9 cellular contexts compared by ENCODE assay signal in the genomic region with DNA sequence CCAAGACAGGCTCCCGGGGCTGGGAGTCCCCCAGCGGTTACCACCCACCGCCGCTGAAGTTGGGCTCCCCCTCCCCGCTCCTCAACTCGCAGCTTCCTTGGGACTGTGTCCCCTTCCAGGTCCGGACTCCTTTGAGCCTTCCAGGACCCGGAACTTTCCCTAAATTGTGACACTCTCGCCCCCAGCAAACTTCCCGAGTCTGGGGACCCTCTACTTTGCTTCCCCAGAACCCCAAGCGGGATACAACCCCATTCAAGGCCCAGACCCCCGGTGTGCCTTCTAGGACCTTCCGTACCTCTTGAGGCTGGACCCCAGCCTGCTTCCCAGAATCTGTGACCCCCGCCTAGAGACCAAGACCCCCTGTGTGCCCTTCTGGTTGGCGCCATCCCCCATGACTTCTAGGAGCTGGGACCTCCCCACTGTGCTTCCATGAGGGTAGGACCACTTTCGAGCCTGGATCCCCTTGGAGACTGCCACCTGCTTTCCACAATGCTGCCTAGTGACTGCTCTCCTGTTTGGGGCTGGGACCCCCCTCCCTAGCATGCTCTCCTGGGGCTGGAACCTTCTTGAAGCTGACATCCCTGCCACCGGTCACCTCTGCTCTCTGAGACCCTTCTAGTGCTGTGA. TPM values are rescaled to one million over a fixed set of nuclear protein-coding genes. Genes with fewer than 3 reads are reported as not detected.
DNase-seq lines count a peak whose midpoint lies in the region; ATAC-seq and TF ChIP-seq lines count a peak whose summit lies in the region.
"Had no signal": no experiment of that assay in that cellular context is flagged by ENCODE, and none has a peak within 500 bp of the region (broad histone marks: within the 10 kb centered on the region; RNA-seq: fewer than 3 reads in every experiment).

No MANE protein-coding gene starts in this region.

- no peak overlapping the region for H3K27ac ChIP-seq in ectodermal cell (ENCODE audit: insufficient read depth, low read depth, low read length, poor library complexity, severe bottlenecking)

- peaks cover 26% of the 10 kb centered on the region for H3K27me3 ChIP-seq in ectodermal cell (ENCODE audit: control insufficient read depth, insufficient read depth, low read length, poor library complexity, severe bottlenecking)

- CTCF ChIA-PET in AG04449 (lab: Yijun Ruan, JAX), result interaction anchor here (0.6 to 4.0 kb wide), 10 partner anchors 9 to 355 kb away, joined by 3 to 27 read pairs (median 6); no protein-coding TSS in a partner anchor

- peaks cover 16% of the 10 kb centered on the region for H3K4me1 ChIP-seq in ectodermal cell (ENCODE audit: control insufficient read depth, insufficient read depth, low read length)

- no peaks in the 10 kb centered on the region for H3K9me3 ChIP-seq in ectodermal cell (ENCODE audit: control insufficient read depth, low read length)

- peak overlapping the region; percentile 18 to 26 for H3K27ac Mint-ChIP-seq in natural killer cell treated with Interleukin-12 subunit alpha and Interleukin-12 subunit beta and Interleukin-15 and Interleukin-18, amount 100 ng/mL, for 72 hours

- no peak for ATAC-seq in natural killer cell treated with Interleukin-12 subunit alpha and Interleukin-12 subunit beta and Interleukin-15 and Interleukin-18, amount 100 ng/mL, for 72 hours
- ATAC-seq in HG02970 (IDR thresholded peaks at IDR 0.05; ENCODE audit: low FRiP score, unreplicated experiment) (no peak), GM19324 (IDR thresholded peaks at IDR 0.05; ENCODE audit: low FRiP score, unreplicated experiment) (no peak)

- WGBS in ectodermal cell, 2 experiments, result 35 to 39% methylated on average over 17 of the region's 17 CpGs

- H3K4me3 ChIP-seq in AG04449 (ENCODE audit: low read depth, low read length) (peak overlapping the region; percentile 62), ectodermal cell (ENCODE audit: insufficient read depth, low read depth, low read length) (peak overlapping the region; percentile 52)
- H3K4me3 ChIP-seq in Jurkat, Clone E6-1 (ENCODE audit: low read length), result peak overlapping the region; percentile 47

- peaks cover 29 to 37% of the 10 kb centered on the region in 2 donors for H3K4me1 Mint-ChIP-seq in natural killer cell treated with Interleukin-12 subunit alpha and Interleukin-12 subunit beta and Interleukin-15 and Interleukin-18, amount 100 ng/mL, for 72 hours (ENCODE audit: low read depth in 2 of 2)

- H3K4me3 Mint-ChIP-seq in natural killer cell treated with Interleukin-12 subunit alpha and Interleukin-12 subunit beta and Interleukin-15 and Interleukin-18, amount 100 ng/mL, for 72 hours, result peak overlapping the region; percentile 82

- no peaks in the 10 kb centered on the region for H3K36me3 ChIP-seq in ectodermal cell (ENCODE audit: control insufficient read depth, insufficient read depth, low read length)

- no peaks in the 10 kb centered on the region for H3K36me3 Mint-ChIP-seq in natural killer cell treated with Interleukin-12 subunit alpha and Interleukin-12 subunit beta and Interleukin-15 and Interleukin-18, amount 100 ng/mL, for 72 hours

- DNase-seq in AG04449 (ENCODE audit: low read depth, low spot score), result no peak
- DNase-seq in Jurkat, Clone E6-1 (ENCODE audit: low read depth, low spot score), result no peak
- DNase-seq in natural killer cell treated with Interleukin-12 subunit alpha and Interleukin-12 subunit beta and Interleukin-15 and Interleukin-18, amount 100 ng/mL, for 72 hours (ENCODE audit: low spot score), result no peak
- no peak for DNase-seq in midbrain (lab: John Stamatoyannopoulos, UW)
- DNase-seq in inferior parietal cortex (ENCODE audit: extremely low spot score), result no peak
- DNase-seq: NK-92 treated with Interleukin-12 subunit alpha and Interleukin-12 subunit beta, amount 100 ng/mL, for 24 hours had no signal

- peaks cover 8% of the 10 kb centered on the region in 2 donors for H3K27me3 Mint-ChIP-seq in natural killer cell treated with Interleukin-12 subunit alpha and Interleukin-12 subunit beta and Interleukin-15 and Interleukin-18, amount 100 ng/mL, for 72 hours

- no peaks in the 10 kb centered on the region for H3K9me3 Mint-ChIP-seq in natural killer cell treated with Interleukin-12 subunit alpha and Interleukin-12 subunit beta and Interleukin-15 and Interleukin-18, amount 100 ng/mL, for 72 hours

- POLR2A ChIA-PET in AG04449 (lab: Yijun Ruan, JAX), result no interaction called here

- TF ChIP-seq CTCF in AG04449 (IDR thresholded peaks at IDR 0.05; ENCODE audit: insufficient read depth, low read length, missing control alignments), result no peak

RNA-seq across cellular contexts. Expression of a gene that starts 0.6 kb away (rescaled TPM):
- polyA plus RNA-seq in Jurkat, Clone E6-1 (2012; ENCODE audit: insufficient read depth, insufficient read length), result 10.0 TPM
- 8.5 TPM for polyA plus RNA-seq in ectodermal cell (2013, experiment 1 of 4)
- 8.4 TPM for polyA plus RNA-seq in ectodermal cell (2013, experiment 2 of 4)
- polyA plus RNA-seq in ectodermal cell (2013, experiment 3 of 4), result 10.8 TPM
- 12.4 TPM for polyA plus RNA-seq in ectodermal cell (2013, experiment 4 of 4)
- 1 to 10 TPM; 3.7 to 5.5 TPM for total RNA-seq in natural killer cell treated with Interleukin-12 subunit alpha and Interleukin-12 subunit beta and Interleukin-15 and Interleukin-18, amount 100 ng/mL, for 72 hours

RNA-seq across cellular contexts. Expression of a gene that starts 39.4 kb away (rescaled TPM):
- polyA plus RNA-seq in Jurkat, Clone E6-1 (2012; ENCODE audit: insufficient read depth, insufficient read length), result 464 TPM
- polyA plus RNA-seq in ectodermal cell (2013, experiment 1 of 4), result 230 TPM
- 242 TPM for polyA plus RNA-seq in ectodermal cell (2013, experiment 2 of 4)
- 254 TPM for polyA plus RNA-seq in ectodermal cell (2013, experiment 3 of 4)
- polyA plus RNA-seq in ectodermal cell (2013, experiment 4 of 4), result 290 TPM
- 100 to 1,000 TPM; 119 to 133 TPM for total RNA-seq in natural killer cell treated with Interleukin-12 subunit alpha and Interleukin-12 subunit beta and Interleukin-15 and Interleukin-18, amount 100 ng/mL, for 72 hours

RNA-seq across cellular contexts. Expression of a gene that starts 39.7 kb away (rescaled TPM):
- polyA plus RNA-seq in Jurkat, Clone E6-1 (2012; ENCODE audit: insufficient read depth, insufficient read length), result 170 TPM
- 78.2 TPM for polyA plus RNA-seq in ectodermal cell (2013, experiment 1 of 4)
- 89.8 TPM for polyA plus RNA-seq in ectodermal cell (2013, experiment 2 of 4)
- 61.7 TPM for polyA plus RNA-seq in ectodermal cell (2013, experiment 3 of 4)
- 60.4 TPM for polyA plus RNA-seq in ectodermal cell (2013, experiment 4 of 4)
- 100 to 1,000 TPM in 1 of 2 donors, 10 to 100 TPM in 1; 75.8 to 155 TPM for total RNA-seq in natural killer cell treated with Interleukin-12 subunit alpha and Interleukin-12 subunit beta and Interleukin-15 and Interleukin-18, amount 100 ng/mL, for 72 hours
